19 cellular contexts compared by ENCODE assay signal in genomic region chr19:51824603-51825002, GRCh38. TPM values are rescaled to one million over a fixed set of nuclear protein-coding genes. Genes with fewer than 3 reads are reported as not detected.
A peak's percentile ranks its signal among the peaks of the same experiment; 100 is the strongest.
DNase-seq lines count a peak whose midpoint lies in the region; ATAC-seq and TF ChIP-seq lines count a peak whose summit lies in the region.
"Had no signal": no experiment of that assay in that cellular context is flagged by ENCODE, and none has a peak within 500 bp of the region (broad histone marks: within the 10 kb centered on the region; RNA-seq: fewer than 3 reads in every experiment).

No MANE protein-coding gene starts in this region.

- DNase-seq in GDM1 (lab: John Stamatoyannopoulos, UW) (peak; percentile 85), NOMO-1 treated with DMSO at 0.1 percent for 48 hours (lab: John Stamatoyannopoulos, UW; ENCODE audit: unreplicated experiment) (peak; percentile 96), putamen (ENCODE audit: low spot score) (peak; percentile 35), omental fat pad (ENCODE audit: low spot score) (no peak), NCI-H1436 treated with DMSO at 0.1 percent for 48 hours (lab: John Stamatoyannopoulos, UW) (no peak)
- no peak for DNase-seq in effector memory CD8-positive, alpha-beta T cell
- DNase-seq: activated CD4-positive, CD25-positive, alpha-beta regulatory T cell; activated naive CD8-positive, alpha-beta T cell treated with anti-CD3 and anti-CD28 coated beads, Interleukin-2, amount 10 ng/mL, durations not matched to agents 7 days and 5 days; brain microvascular endothelial cell; dorsolateral prefrontal cortex; erythroblast; GM23248; NCI-H1048; RPMI8226; stimulated activated CD4-positive, alpha-beta T cell treated with anti-CD3 and anti-CD28 coated beads, Interleukin-4, amount 100 ng/mL, for 24 hours; T-helper 1 cell had no signal

- no peak for TF ChIP-seq CTCF in omental fat pad (IDR thresholded peaks at IDR 0.05)

- no peak overlapping the region for H3K4me3 Mint-ChIP-seq in effector memory CD8-positive, alpha-beta T cell
- H3K4me3 Mint-ChIP-seq: activated naive CD8-positive, alpha-beta T cell treated with anti-CD3 and anti-CD28 coated beads, Interleukin-2, amount 10 ng/mL, durations not matched to agents 7 days and 5 days; activated T-helper 1 cell treated with anti-CD3 and anti-CD28 coated beads, Interleukin-12 subunit alpha, Interleukin-12 subunit beta, Interleukin-2, Interleukin-4 antibody, amounts not matched to agents 30 ng/mL and 10 ng/mL and 1 ng/mL, durations not matched to agents 14 hours and 24 hours and 36 hours had no signal

- peak; percentile 29 for ATAC-seq in effector memory CD8-positive, alpha-beta T cell (replicated peaks)
- ATAC-seq in omental fat pad (ENCODE audit: low FRiP score) (no peak), GM18505 (IDR thresholded peaks at IDR 0.05; ENCODE audit: unreplicated experiment) (no peak)

- H3K4me1 Mint-ChIP-seq in effector memory CD8-positive, alpha-beta T cell (ENCODE audit: low read depth in 2 of 2), result no peaks in the 10 kb centered on the region
- H3K4me1 Mint-ChIP-seq: activated naive CD8-positive, alpha-beta T cell treated with anti-CD3 and anti-CD28 coated beads, Interleukin-2, amount 10 ng/mL, durations not matched to agents 7 days and 5 days had no signal

- TF ChIP-seq POLR2A in GM18505 (IDR thresholded peaks at IDR 0.05; ENCODE audit: borderline replicate concordance, extremely low read depth, insufficient read depth, insufficient read length), result no peak

- H3K9me3 Mint-ChIP-seq in effector memory CD8-positive, alpha-beta T cell, result peaks cover 9 to 19% of the 10 kb centered on the region in 2 donors

- H3K27me3 Mint-ChIP-seq in effector memory CD8-positive, alpha-beta T cell, result peaks cover 6 to 8% of the 10 kb centered on the region in 2 donors
- H3K27me3 Mint-ChIP-seq: activated naive CD8-positive, alpha-beta T cell treated with anti-CD3 and anti-CD28 coated beads, Interleukin-2, amount 10 ng/mL, durations not matched to agents 7 days and 5 days had no signal

- H3K36me3 Mint-ChIP-seq in effector memory CD8-positive, alpha-beta T cell (ENCODE audit: insufficient read depth), result no peaks in the 10 kb centered on the region
- H3K36me3 Mint-ChIP-seq: activated naive CD8-positive, alpha-beta T cell treated with anti-CD3 and anti-CD28 coated beads, Interleukin-2, amount 10 ng/mL, durations not matched to agents 7 days and 5 days had no signal

- H3K27ac Mint-ChIP-seq in effector memory CD8-positive, alpha-beta T cell, result no peak overlapping the region
- H3K27ac Mint-ChIP-seq: activated naive CD8-positive, alpha-beta T cell treated with anti-CD3 and anti-CD28 coated beads, Interleukin-2, amount 10 ng/mL, durations not matched to agents 7 days and 5 days; activated T-helper 1 cell treated with anti-CD3 and anti-CD28 coated beads, Interleukin-12 subunit alpha, Interleukin-12 subunit beta, Interleukin-2, Interleukin-4 antibody, amounts not matched to agents 30 ng/mL and 10 ng/mL and 1 ng/mL, durations not matched to agents 14 hours and 24 hours and 36 hours had no signal

RNA-seq across cellular contexts. Expression of gene FPR3, which starts 29.6 kb away (rescaled TPM):
- 10 to 100 TPM; 10.2 to 50.0 (median 23.9) TPM for total RNA-seq in omental fat pad
- total RNA-seq: activated T-helper 1 cell treated with anti-CD3 and anti-CD28 coated beads, Interleukin-12 subunit alpha, Interleukin-12 subunit beta, Interleukin-2, Interleukin-4 antibody, amounts not matched to agents 30 ng/mL and 10 ng/mL and 1 ng/mL, durations not matched to agents 14 hours and 24 hours and 36 hours; G401; GM23248 had no signal

Comparison
In these comparisons a context has a peak if more than half of its experiments do, and no peak if none do; other contexts are left out.
1. DNase-seq: peak in GDM1 (single experiment), NOMO-1 treated with DMSO at 0.1 percent for 48 hours (single experiment) and putamen (single experiment); none in effector memory CD8-positive, alpha-beta T cell (0 of 3), omental fat pad (single experiment) and NCI-H1436 treated with DMSO at 0.1 percent for 48 hours (single experiment).